11 cellular contexts compared by ENCODE assay signal in genomic region chr13:26344980-26345379, GRCh38.
DNase-seq lines count a peak whose midpoint lies in the region; ATAC-seq and TF ChIP-seq lines count a peak whose summit lies in the region.
"Had no signal": no experiment of that assay in that cellular context is flagged by ENCODE, and none has a peak within 500 bp of the region (broad histone marks: within the 10 kb centered on the region; RNA-seq: fewer than 3 reads in every experiment).

No MANE protein-coding gene starts in this region.

- H2BK5ac ChIP-seq in IMR-90 (ENCODE audit: low read depth, low read length, poor library complexity, severe bottlenecking) (no peak overlapping the region), trophoblast cell (ENCODE audit: low read depth, low read length, poor library complexity) (no peak overlapping the region)

- in situ Hi-C loops in IMR-90 (cut with MboI; ENCODE audit: low sequenced_read_pairs) = no loop called here

- no peak overlapping the region for H2AFZ ChIP-seq in IMR-90 (replicated peaks; ENCODE audit: low read length, poor library complexity)
- H2AFZ ChIP-seq in trophoblast cell (ENCODE audit: insufficient read depth, low read length, poor library complexity) = no peak overlapping the region

- no peak overlapping the region for H3K23ac ChIP-seq in IMR-90 (ENCODE audit: low read depth, low read length)
- no peak overlapping the region for H3K23ac ChIP-seq in trophoblast cell (ENCODE audit: low read length)

- H4K12ac ChIP-seq in trophoblast cell (ENCODE audit: low read depth, low read length) = no peak overlapping the region

- H3K9me3 ChIP-seq in IMR-90 (ENCODE audit: control insufficient read depth, insufficient read depth, low read length) (no peaks in the 10 kb centered on the region), trophoblast cell (ENCODE audit: insufficient read depth, low read depth, low read length) (no peaks in the 10 kb centered on the region)

- no peak overlapping the region for H3K56ac ChIP-seq in IMR-90 (ENCODE audit: extremely low read depth, insufficient read depth, low read length)

- POLR2A ChIA-PET in IMR-90 (lab: Charles Lee; ENCODE audit: unreplicated experiment) = no interaction called here

- no peaks in the 10 kb centered on the region for H4K20me1 ChIP-seq in IMR-90 (ENCODE audit: insufficient read depth, low read length)

- no peaks in the 10 kb centered on the region for H3K79me2 ChIP-seq in trophoblast cell (ENCODE audit: control insufficient read depth, insufficient read depth, low read length, poor library complexity)

- H3K9ac ChIP-seq in IMR-90 (ENCODE audit: low read depth, low read length) (no peak overlapping the region), trophoblast cell (ENCODE audit: low read length) (no peak overlapping the region)

- DNase-seq in ELR (ENCODE audit: low read depth) (peak; percentile 25), IMR-90 (peak; percentile 47), erythroblast (lab: John Stamatoyannopoulos, UW) (peak; percentile 17 to 21), trophoblast cell (no peak), NCI-H1048 (lab: John Stamatoyannopoulos, UW) (no peak), NCI-H1436 treated with DMSO at 0.1 percent for 48 hours (lab: John Stamatoyannopoulos, UW) (no peak)
- DNase-seq: C1 segment of cervical spinal cord; CD4-positive, alpha-beta T cell; DMS79; GF-D8 had no signal

- H3K27me3 ChIP-seq in IMR-90 (ENCODE audit: control insufficient read depth, insufficient read depth, low read length) (no peaks in the 10 kb centered on the region), trophoblast cell (ENCODE audit: insufficient read depth, low read length) (no peaks in the 10 kb centered on the region)

- H4K5ac ChIP-seq in IMR-90 (ENCODE audit: low read depth, low read length) = no peak overlapping the region

- H3K9me1 ChIP-seq in IMR-90 (ENCODE audit: insufficient read depth, low read length) = 0 out of 2 replicates have a peak, but pooled peaks cover 2% of the 10 kb centered on the region

- H3K36me3 ChIP-seq in IMR-90 (ENCODE audit: control insufficient read depth, insufficient read depth, low read length) (no peaks in the 10 kb centered on the region), trophoblast cell (ENCODE audit: control insufficient read depth in 1 of 2, insufficient read depth in 2 of 2, low read length in 2 of 2) (peaks cover 0 to 1% of the 10 kb centered on the region in 2 experiments)

- TF ChIP-seq POLR2A in IMR-90 (IDR thresholded peaks at IDR 0.05; ENCODE audit: low read depth, low read length) (no peak), erythroblast (IDR thresholded peaks at IDR 0.05; ENCODE audit: low read length) (no peak)

- H2AK5ac ChIP-seq in IMR-90 (ENCODE audit: low read depth, low read length) (no peak overlapping the region), trophoblast cell (ENCODE audit: low read length) (no peak overlapping the region)

- TF ChIP-seq RAD21 in IMR-90 (IDR thresholded peaks at IDR 0.05; ENCODE audit: low read length) = no peak

- H3K4me3 ChIP-seq in IMR-90 (ENCODE audit: insufficient read depth, low read depth, low read length) = no peak overlapping the region
- H3K4me3 ChIP-seq in trophoblast cell (ENCODE audit: low read depth, low read length) = no peak overlapping the region

- H3K4me1 ChIP-seq in IMR-90 (ENCODE audit: control insufficient read depth, insufficient read depth, low read length) (no peaks in the 10 kb centered on the region), trophoblast cell (ENCODE audit: control insufficient read depth in 1 of 2, insufficient read depth in 2 of 2, low read length in 2 of 2) (no peaks in the 10 kb centered on the region)

- H3K18ac ChIP-seq in IMR-90 (ENCODE audit: low read depth, low read length) (no peak overlapping the region), trophoblast cell (ENCODE audit: low read length) (no peak overlapping the region)

- H4K91ac ChIP-seq in IMR-90 (ENCODE audit: insufficient read depth, low read depth, low read length) (no peak overlapping the region), trophoblast cell (ENCODE audit: low read depth, low read length) (no peak overlapping the region)

- WGBS in IMR-90 (ENCODE audit: extremely low coverage in 2 of 2, insufficient read length in 1 of 2), 2 experiments = no CpG with 5 or more reads among the region's 4 CpGs
- no CpG with 5 or more reads among the region's 4 CpGs for WGBS in trophoblast cell (ENCODE audit: extremely low coverage, insufficient coverage, insufficient read length)

- no peak overlapping the region for H2AK9ac ChIP-seq in IMR-90 (replicated peaks; ENCODE audit: low read depth, low read length, poor library complexity)

- H3K4me2 ChIP-seq in IMR-90 (ENCODE audit: low read depth, low read length) = no peak overlapping the region
- no peak overlapping the region for H3K4me2 ChIP-seq in trophoblast cell (ENCODE audit: low read length)

- no peak overlapping the region for H2BK120ac ChIP-seq in IMR-90 (ENCODE audit: low read depth, low read length)
- no peak overlapping the region for H2BK120ac ChIP-seq in trophoblast cell (ENCODE audit: insufficient read depth, low read length, poor library complexity)

- H2BK12ac ChIP-seq in trophoblast cell (ENCODE audit: low read length) = no peak overlapping the region

- H2BK15ac ChIP-seq in IMR-90 (ENCODE audit: low read depth, low read length) = no peak overlapping the region

- H3K27ac ChIP-seq in IMR-90 (ENCODE audit: insufficient read depth, low read length) (no peak overlapping the region), trophoblast cell (ENCODE audit: low read depth, low read length) (no peak overlapping the region)

- peaks cover 10 to 12% of the 10 kb centered on the region in 2 experiments for H3K79me1 ChIP-seq in IMR-90 (ENCODE audit: low read depth in 1 of 2, low read length in 2 of 2)
- H3K79me1 ChIP-seq in trophoblast cell (ENCODE audit: low read length) = no peaks in the 10 kb centered on the region

- intact Hi-C loops in IMR-90 (cut with micrococcal nuclease) = loop anchor here (10.0 kb wide), 1 partner anchor 80 kb away; no protein-coding TSS in a partner anchor

- no TSS peak for BruUV-seq in IMR-90 (replicated peaks; lab: Mats Ljungman, UMichigan)

- dilution Hi-C loops in IMR-90 (cut with HindIII; ENCODE audit: low sequenced_read_pairs, unreplicated experiment) = no loop called here

- H4K8ac ChIP-seq in IMR-90 (ENCODE audit: low read depth in 2 of 2, low read length in 2 of 2) = no peak overlapping the region
- H4K8ac ChIP-seq in trophoblast cell (ENCODE audit: low read depth, low read length) = no peak overlapping the region

- H3K14ac ChIP-seq in IMR-90 (replicated peaks; ENCODE audit: low read depth, low read length) = no peak overlapping the region
- H3K14ac ChIP-seq in trophoblast cell (ENCODE audit: low read length) = no peak overlapping the region

- H3K4ac ChIP-seq in IMR-90 (ENCODE audit: low read depth, low read length) = no peak overlapping the region
- no peak overlapping the region for H3K4ac ChIP-seq in trophoblast cell (ENCODE audit: low read depth, low read length)

- H2BK20ac ChIP-seq in IMR-90 (ENCODE audit: low read depth, low read length) = no peak overlapping the region

- CTCF ChIA-PET in IMR-90 (lab: Yijun Ruan, JAX) = no interaction called here

- TF ChIP-seq CTCF in IMR-90 (conservative IDR thresholded peaks at IDR 0.05; ENCODE audit: low read depth, low read length) = no peak

- ATAC-seq in IMR-90 (ENCODE audit: low read depth) (no peak; the same call in 1 of the 2 replicates), HG02840 (IDR thresholded peaks at IDR 0.05; ENCODE audit: low FRiP score, unreplicated experiment) (no peak)

TF ChIP-seq in IMR-90, 13 proteins besides CTCF, POLR2A, EP300 and RAD21:
- TF ChIP-seq MAZ (IDR thresholded peaks at IDR 0.05; ENCODE audit: borderline replicate concordance, low read depth, low read length) = no peak
- no peak for TF ChIP-seq MXI1 (IDR thresholded peaks at IDR 0.05; ENCODE audit: borderline replicate concordance, low read depth, low read length)
- no peak for TF ChIP-seq ELK1 (IDR thresholded peaks at IDR 0.05; ENCODE audit: borderline replicate concordance, low read depth, low read length)
- no peak for TF ChIP-seq CHD1 (IDR thresholded peaks at IDR 0.05; ENCODE audit: low read depth, low read length)
- peak; percentile 59 for TF ChIP-seq USF2 (IDR thresholded peaks at IDR 0.05; ENCODE audit: low read depth, low read length)
- no peak for TF ChIP-seq RFX5 (IDR thresholded peaks at IDR 0.05; ENCODE audit: low read depth, low read length)
TF ChIP-seq in IMR-90: peak in this region for 1.

Comparison
In these comparisons a context has a peak if more than half of its experiments do, and no peak if none do; other contexts are left out.
1. DNase-seq: peak in ELR (single experiment), IMR-90 (single experiment) and erythroblast (2 of 2); none in trophoblast cell (0 of 2), NCI-H1048 (single experiment) and NCI-H1436 treated with DMSO at 0.1 percent for 48 hours (single experiment).